In the genomic region with DNA sequence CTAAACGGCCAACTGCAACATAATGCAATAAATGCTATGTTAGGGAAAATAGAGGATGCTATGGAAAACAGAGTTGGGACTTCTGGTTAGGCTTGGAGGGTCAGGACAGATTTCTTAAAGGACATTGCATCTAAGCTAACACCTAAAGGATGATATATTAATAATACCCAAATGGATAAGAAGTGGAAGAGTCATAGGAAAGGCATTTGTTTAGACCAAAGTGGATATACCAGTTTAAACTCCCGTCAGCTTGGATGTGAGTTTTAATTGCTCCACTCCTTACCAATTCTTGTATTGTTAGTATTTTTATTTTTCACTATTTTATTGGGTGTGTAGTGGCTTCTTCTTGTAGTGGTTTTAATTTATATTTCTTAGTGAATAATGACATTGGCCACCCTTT, we compare ENCODE assay signal across 20 cellular contexts.
"Had no signal": no experiment of that assay in that cellular context is flagged by ENCODE, and none has a peak within 500 bp of the region (broad histone marks: within the 10 kb centered on the region; RNA-seq: fewer than 3 reads in every experiment).

No MANE protein-coding gene starts in this region.

- ATAC-seq: activated T-helper 17 cell treated with anti-CD3 and anti-CD28 coated beads, Interleukin-2, amount 50 U/mL, for 72 hours; heart right ventricle; left lobe of liver; natural killer cell had no signal

- H3K4me3 ChIP-seq: adrenal gland, ascending aorta, esophagus muscularis mucosa, heart right ventricle, right atrium auricular region, spleen, tibial artery had no signal

- H3K9me3 ChIP-seq: adrenal gland, ascending aorta, esophagus muscularis mucosa, heart right ventricle, right atrium auricular region, spleen, tibial artery had no signal

- H3K27me3 ChIP-seq: adrenal gland, ascending aorta, brain microvascular endothelial cell, esophagus muscularis mucosa, heart right ventricle, right atrium auricular region, spleen, tibial artery had no signal

- H3K36me3 ChIP-seq: adrenal gland, ascending aorta, brain microvascular endothelial cell, esophagus muscularis mucosa, right atrium auricular region, spleen, tibial artery had no signal

- H3K4me1 ChIP-seq: adrenal gland, ascending aorta, esophagus muscularis mucosa, heart right ventricle, right atrium auricular region, spleen had no signal

- H3K27ac ChIP-seq: adrenal gland, ascending aorta, brain microvascular endothelial cell, esophagus muscularis mucosa, heart right ventricle, right atrium auricular region, spleen, tibial artery had no signal

- DNase-seq: activated CD4-positive, alpha-beta T cell treated with anti-CD3 and anti-CD28 coated beads for 1 hour; activated naive CD4-positive, alpha-beta T cell; activated T-cell treated with anti-CD3 and anti-CD28 coated beads, Interleukin-2, amount 50 U/mL, for 24 hours; adrenal gland; brain microvascular endothelial cell; central memory CD4-positive, alpha-beta T cell; dermis blood vessel endothelial cell; effector memory CD4-positive, alpha-beta T cell; heart right ventricle; midbrain; natural killer cell; spleen; stimulated activated CD4-positive, alpha-beta T cell treated with anti-CD3 and anti-CD28 coated beads, Interleukin-4, amount 100 ng/mL, for 24 hours; substantia nigra; tibial artery had no signal
